In the genomic region with DNA sequence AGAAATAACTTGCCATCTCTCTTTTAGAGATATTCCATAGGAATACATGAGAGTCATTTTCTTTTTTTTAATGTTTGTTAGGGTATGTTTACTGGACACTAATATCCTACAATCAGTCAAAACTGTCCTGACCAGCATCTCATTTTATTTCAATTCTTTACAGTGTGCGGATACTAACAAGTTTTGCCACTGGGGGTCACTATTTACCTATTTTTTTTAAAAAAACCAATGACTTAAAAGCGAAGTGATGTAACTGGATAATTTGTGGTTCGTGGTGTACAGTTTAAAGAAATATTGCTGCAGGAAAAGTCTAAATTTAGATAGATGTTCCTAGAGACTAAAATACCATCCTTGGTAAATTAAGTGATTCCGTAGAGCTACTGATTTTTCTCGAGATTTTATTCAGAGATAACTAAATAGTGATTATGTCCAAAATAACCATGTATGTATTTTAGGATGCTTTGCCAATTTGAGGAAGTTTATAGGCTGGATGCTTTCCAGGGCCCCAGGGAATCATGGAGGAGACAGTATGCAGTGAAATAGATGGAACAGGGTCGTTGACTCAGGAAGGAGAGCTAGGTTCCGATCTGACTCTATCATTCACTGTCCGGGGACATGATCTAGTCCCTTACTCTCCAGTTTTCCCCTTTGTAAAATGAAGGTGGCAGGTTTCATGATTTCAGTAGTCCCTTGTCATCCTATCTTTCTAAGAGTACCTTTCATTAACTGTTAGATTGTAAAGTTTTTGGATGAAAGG, we compare ENCODE assay signal across 9 cellular contexts. TPM values are rescaled to one million over a fixed set of nuclear protein-coding genes. Genes with fewer than 3 reads are reported as not detected.
DNase-seq lines count a peak whose midpoint lies in the region; ATAC-seq and TF ChIP-seq lines count a peak whose summit lies in the region.
"Had no signal": no experiment of that assay in that cellular context is flagged by ENCODE, and none has a peak within 500 bp of the region (broad histone marks: within the 10 kb centered on the region; RNA-seq: fewer than 3 reads in every experiment).

No MANE protein-coding gene starts in this region.

- peak; percentile 3 for DNase-seq in DMS79 treated with DMSO at 0.1 percent for 48 hours (lab: John Stamatoyannopoulos, UW)
- DNase-seq in DMS79 (lab: John Stamatoyannopoulos, UW), result no peak
- DNase-seq in fibroblast of the aortic adventitia (ENCODE audit: low read depth), result peak; percentile 65
- DNase-seq in pons (ENCODE audit: low spot score), result peak; percentile 54
- no peak for DNase-seq in stimulated activated CD4-positive, alpha-beta T cell treated with anti-CD3 and anti-CD28 coated beads, Interleukin-4, amount 100 ng/mL, for 4 hours

- ATAC-seq in GM21619 (IDR thresholded peaks at IDR 0.05; ENCODE audit: unreplicated experiment) (peak; percentile 73), SK-N-SH treated with all-trans-retinoic acid at 6 μM for 48 hours (peak; percentile 77)

- H3K4me3 ChIP-seq in fibroblast of the aortic adventitia (ENCODE audit: low read depth, low read length), result no peak overlapping the region
- H3K4me3 ChIP-seq: BLaER1 treated with 17β-estradiol and CSF1 and Interleukin-3, amounts not matched to agents 10 nM and 100 nM had no signal

- peak; percentile 65 for TF ChIP-seq CTCF in LNCAP (IDR thresholded peaks at IDR 0.05)
- TF ChIP-seq CTCF in fibroblast of the aortic adventitia (IDR thresholded peaks at IDR 0.05; ENCODE audit: insufficient read depth, low read length), result peak; percentile 49

TF ChIP-seq in SK-N-SH treated with all-trans-retinoic acid at 6 μM for 48 hours, 23 proteins besides CTCF, POLR2A, EP300 and RAD21:
- TF ChIP-seq RARB (CRISPR knock-in tag; IDR thresholded peaks at IDR 0.05) (no peak), ZNF8 (CRISPR knock-in tag; IDR thresholded peaks at IDR 0.05) (no peak)

RNA-seq across cellular contexts. Expression of a gene that starts 34.0 kb away (rescaled TPM):
- total RNA-seq in fibroblast of the aortic adventitia (ENCODE audit: low replicate concordance), result 34.4 and 41.4 TPM in 2 replicates

Comparison
In these comparisons a context has a peak if more than half of its experiments do, and no peak if none do; other contexts are left out.
1. DNase-seq: peak in DMS79 treated with DMSO at 0.1 percent for 48 hours (single experiment), fibroblast of the aortic adventitia (single experiment) and pons (single experiment); none in DMS79 (single experiment) and stimulated activated CD4-positive, alpha-beta T cell treated with anti-CD3 and anti-CD28 coated beads, Interleukin-4, amount 100 ng/mL, for 4 hours (0 of 2).